Comparison of ENCODE assay signal across 29 cellular contexts in genomic region chr11:127528297-127528696, GRCh38.
"Had no signal": no experiment of that assay in that cellular context is flagged by ENCODE, and none has a peak within 500 bp of the region (broad histone marks: within the 10 kb centered on the region; RNA-seq: fewer than 3 reads in every experiment).

No MANE protein-coding gene starts in this region.

- FAIRE-seq: bronchial epithelial cell, TTC549 had no signal

- H3K4me1 ChIP-seq: ascending aorta had no signal

- H3K36me3 ChIP-seq: ascending aorta, cardiac muscle cell had no signal

- H3K4me3 ChIP-seq: ascending aorta, cardiac muscle cell had no signal

- H3K27me3 ChIP-seq: ascending aorta, cardiac muscle cell had no signal

- H3K9me3 ChIP-seq: ascending aorta had no signal

- H3K27ac ChIP-seq: ascending aorta, cardiac muscle cell, VCaP had no signal

- DNase-seq: activated B cell treated with CpG ODN at 0.5 μM for 24 hours; activated CD4-positive, alpha-beta memory T cell treated with anti-CD3 and anti-CD28 coated beads, Interleukin-2, amount 10 ng/mL, durations not matched to agents 7 days and 5 days; activated CD4-positive, alpha-beta T cell treated with anti-CD3 and anti-CD28 coated beads for 4 hours; activated CD4-positive, alpha-beta T cell treated with anti-CD3 and anti-CD28 coated beads, Interleukin-2, amount 10 ng/mL, durations not matched to agents 24 days and 14 days; activated CD4-positive, alpha-beta T cell treated with anti-CD3 and anti-CD28 coated beads, Interleukin-2, amount 50 U/mL, for 48 hours; activated CD4-positive, CD25-positive, alpha-beta regulatory T cell treated with anti-CD3 and anti-CD28 coated beads, Interleukin-2, amount 50 U/mL, for 72 hours; activated CD8-positive, alpha-beta memory T cell treated with anti-CD3 and anti-CD28 coated beads for 24 hours; activated CD8-positive, alpha-beta memory T cell treated with anti-CD3 and anti-CD28 coated beads, Interleukin-2, amount 10 ng/mL, durations not matched to agents 7 days and 5 days; activated CD8-positive, alpha-beta memory T cell treated with anti-CD3 and anti-CD28 coated beads, Interleukin-2, amount 50 U/mL, for 48 hours; activated CD8-positive, alpha-beta T cell treated with anti-CD3 and anti-CD28 coated beads, Interleukin-2, amount 10 ng/mL, durations not matched to agents 7 days and 5 days; activated effector memory CD4-positive, alpha-beta T cell treated with Interleukin-2 at 50 U/mL for 16 hours; activated gamma-delta T cell; activated naive CD4-positive, alpha-beta T cell treated with anti-CD3 and anti-CD28 coated beads, Interleukin-2, amount 10 ng/mL, durations not matched to agents 7 days and 5 days; activated naive CD4-positive, alpha-beta T cell treated with Interleukin-2 at 50 U/mL for 16 hours; activated naive CD8-positive, alpha-beta T cell treated with anti-CD3 and anti-CD28 coated beads, Interleukin-2, amount 10 ng/mL, durations not matched to agents 7 days and 5 days; activated naive CD8-positive, alpha-beta T cell treated with anti-CD3 and anti-CD28 coated beads, Interleukin-2, amount 50 U/mL, for 24 hours; activated T-cell treated with anti-CD3 and anti-CD28 coated beads, Interleukin-2, amount 50 U/mL, for 24 hours; activated T-cell treated with anti-CD3 and anti-CD28 coated beads, Interleukin-2, amount 50 U/mL, for 48 hours; amygdala; anterior cingulate cortex; caudate nucleus; cerebellar nuclear complex; T-helper 2 cell; T-helper 9 cell had no signal

- ATAC-seq: activated CD8-positive, alpha-beta memory T cell treated with anti-CD3 and anti-CD28 coated beads, Interleukin-2, amount 10 ng/mL, durations not matched to agents 7 days and 5 days; activated CD8-positive, alpha-beta T cell treated with anti-CD3 and anti-CD28 coated beads, Interleukin-2, amount 10 ng/mL, durations not matched to agents 7 days and 5 days; activated naive CD8-positive, alpha-beta T cell treated with anti-CD3 and anti-CD28 coated beads, Interleukin-2, amount 50 U/mL, for 24 hours had no signal
